8 cellular contexts compared by ENCODE assay signal in genomic region chr2:854460-854859, GRCh38.
DNase-seq lines count a peak whose midpoint lies in the region; ATAC-seq lines count a peak whose summit lies in the region.

No MANE protein-coding gene starts in this region.

- no peaks in the 10 kb centered on the region for H3K27me3 Mint-ChIP-seq in activated CD4-positive, alpha-beta T cell treated with anti-CD3 and anti-CD28 coated beads for 36 hours
- no peaks in the 10 kb centered on the region for H3K27me3 Mint-ChIP-seq in activated CD8-positive, alpha-beta memory T cell treated with anti-CD3 and anti-CD28 coated beads, Interleukin-2, amount 10 ng/mL, durations not matched to agents 7 days and 5 days
- no peaks in the 10 kb centered on the region for H3K27me3 Mint-ChIP-seq in stimulated activated naive CD8-positive, alpha-beta T cell treated with anti-CD3 and anti-CD28 coated beads, Interleukin-15, amount 100 ng/mL, for 72 hours

- DNase-seq in activated CD4-positive, alpha-beta T cell treated with anti-CD3 and anti-CD28 coated beads for 36 hours, result peak; percentile 52
- no peak for DNase-seq in activated CD4-positive, alpha-beta T cell treated with anti-CD3 and anti-CD28 coated beads for 4 hours
- DNase-seq in HuH-7.5 (ENCODE audit: low spot score) (peak; percentile 16), hepatic stellate cell (ENCODE audit: low spot score) (peak; percentile 27), D341Med (ENCODE audit: low spot score) (no peak)
- DNase-seq in activated CD8-positive, alpha-beta memory T cell treated with anti-CD3 and anti-CD28 coated beads, Interleukin-2, amount 10 ng/mL, durations not matched to agents 7 days and 5 days, result peak; percentile 48
- peak; percentile 33 to 35 for DNase-seq in stimulated activated naive CD8-positive, alpha-beta T cell treated with anti-CD3 and anti-CD28 coated beads, Interleukin-15, amount 100 ng/mL, for 72 hours

- intact Hi-C loops in activated CD4-positive, alpha-beta T cell treated with anti-CD3 and anti-CD28 coated beads for 36 hours (cut with DNase I, micrococcal nuclease), result loop anchor here in 1 of 2 experiments (2.0 kb wide), 1 partner anchor 692 kb away; no protein-coding TSS in a partner anchor

- CTCF ChIA-PET in activated CD4-positive, alpha-beta T cell treated with anti-CD3 and anti-CD28 coated beads for 36 hours (lab: Charles Lee), result no interaction called here
- CTCF ChIA-PET in activated CD8-positive, alpha-beta memory T cell treated with anti-CD3 and anti-CD28 coated beads, Interleukin-2, amount 10 ng/mL, durations not matched to agents 7 days and 5 days (lab: Charles Lee), result no interaction called here

- no peak overlapping the region for H3K27ac Mint-ChIP-seq in activated CD4-positive, alpha-beta T cell treated with anti-CD3 and anti-CD28 coated beads for 36 hours
- H3K27ac Mint-ChIP-seq in activated CD8-positive, alpha-beta memory T cell treated with anti-CD3 and anti-CD28 coated beads, Interleukin-2, amount 10 ng/mL, durations not matched to agents 7 days and 5 days, result no peak overlapping the region
- H3K27ac Mint-ChIP-seq in stimulated activated naive CD8-positive, alpha-beta T cell treated with anti-CD3 and anti-CD28 coated beads, Interleukin-15, amount 100 ng/mL, for 72 hours, result no peak overlapping the region

- POLR2A ChIA-PET in activated CD4-positive, alpha-beta T cell treated with anti-CD3 and anti-CD28 coated beads for 36 hours (lab: Charles Lee), result no interaction called here

- no peaks in the 10 kb centered on the region for H3K36me3 Mint-ChIP-seq in activated CD4-positive, alpha-beta T cell treated with anti-CD3 and anti-CD28 coated beads for 36 hours (ENCODE audit: low read depth)
- H3K36me3 Mint-ChIP-seq in activated CD8-positive, alpha-beta memory T cell treated with anti-CD3 and anti-CD28 coated beads, Interleukin-2, amount 10 ng/mL, durations not matched to agents 7 days and 5 days, result peaks cover 2% of the 10 kb centered on the region

- ATAC-seq in activated CD4-positive, alpha-beta T cell treated with anti-CD3 and anti-CD28 coated beads for 36 hours, result no peak
- no peak for ATAC-seq in activated CD8-positive, alpha-beta memory T cell treated with anti-CD3 and anti-CD28 coated beads, Interleukin-2, amount 10 ng/mL, durations not matched to agents 7 days and 5 days
- no peak for ATAC-seq in stimulated activated naive CD8-positive, alpha-beta T cell treated with anti-CD3 and anti-CD28 coated beads, Interleukin-15, amount 100 ng/mL, for 72 hours
- ATAC-seq in HG03460 (IDR thresholded peaks at IDR 0.05; ENCODE audit: unreplicated experiment), result no peak

- no peak overlapping the region for H3K4me3 Mint-ChIP-seq in activated CD4-positive, alpha-beta T cell treated with anti-CD3 and anti-CD28 coated beads for 36 hours
- H3K4me3 Mint-ChIP-seq in activated CD8-positive, alpha-beta memory T cell treated with anti-CD3 and anti-CD28 coated beads, Interleukin-2, amount 10 ng/mL, durations not matched to agents 7 days and 5 days, result no peak overlapping the region
- no peak overlapping the region for H3K4me3 Mint-ChIP-seq in stimulated activated naive CD8-positive, alpha-beta T cell treated with anti-CD3 and anti-CD28 coated beads, Interleukin-15, amount 100 ng/mL, for 72 hours

- peaks cover 12% of the 10 kb centered on the region for H3K4me1 Mint-ChIP-seq in activated CD4-positive, alpha-beta T cell treated with anti-CD3 and anti-CD28 coated beads for 36 hours
- H3K4me1 Mint-ChIP-seq in activated CD8-positive, alpha-beta memory T cell treated with anti-CD3 and anti-CD28 coated beads, Interleukin-2, amount 10 ng/mL, durations not matched to agents 7 days and 5 days, result peaks cover 16% of the 10 kb centered on the region
- H3K4me1 Mint-ChIP-seq in stimulated activated naive CD8-positive, alpha-beta T cell treated with anti-CD3 and anti-CD28 coated beads, Interleukin-15, amount 100 ng/mL, for 72 hours, result peaks cover 20% of the 10 kb centered on the region

- H3K9me3 Mint-ChIP-seq in activated CD4-positive, alpha-beta T cell treated with anti-CD3 and anti-CD28 coated beads for 36 hours (ENCODE audit: low read depth), result peaks cover 2% of the 10 kb centered on the region
- peaks cover 8% of the 10 kb centered on the region for H3K9me3 Mint-ChIP-seq in activated CD8-positive, alpha-beta memory T cell treated with anti-CD3 and anti-CD28 coated beads, Interleukin-2, amount 10 ng/mL, durations not matched to agents 7 days and 5 days (ENCODE audit: low read depth)
- peaks cover 15 to 20% of the 10 kb centered on the region in 2 donors for H3K9me3 Mint-ChIP-seq in stimulated activated naive CD8-positive, alpha-beta T cell treated with anti-CD3 and anti-CD28 coated beads, Interleukin-15, amount 100 ng/mL, for 72 hours

Comparison
In these comparisons a context has a peak if more than half of its experiments do, and no peak if none do; other contexts are left out.
1. DNase-seq: peak in activated CD4-positive, alpha-beta T cell treated with anti-CD3 and anti-CD28 coated beads for 36 hours (single experiment), HuH-7.5 (single experiment), activated CD8-positive, alpha-beta memory T cell treated with anti-CD3 and anti-CD28 coated beads, Interleukin-2, amount 10 ng/mL, durations not matched to agents 7 days and 5 days (single experiment), hepatic stellate cell (single experiment) and stimulated activated naive CD8-positive, alpha-beta T cell treated with anti-CD3 and anti-CD28 coated beads, Interleukin-15, amount 100 ng/mL, for 72 hours (2 of 2); none in activated CD4-positive, alpha-beta T cell treated with anti-CD3 and anti-CD28 coated beads for 4 hours (0 of 2) and D341Med (single experiment).